In the genomic region with DNA sequence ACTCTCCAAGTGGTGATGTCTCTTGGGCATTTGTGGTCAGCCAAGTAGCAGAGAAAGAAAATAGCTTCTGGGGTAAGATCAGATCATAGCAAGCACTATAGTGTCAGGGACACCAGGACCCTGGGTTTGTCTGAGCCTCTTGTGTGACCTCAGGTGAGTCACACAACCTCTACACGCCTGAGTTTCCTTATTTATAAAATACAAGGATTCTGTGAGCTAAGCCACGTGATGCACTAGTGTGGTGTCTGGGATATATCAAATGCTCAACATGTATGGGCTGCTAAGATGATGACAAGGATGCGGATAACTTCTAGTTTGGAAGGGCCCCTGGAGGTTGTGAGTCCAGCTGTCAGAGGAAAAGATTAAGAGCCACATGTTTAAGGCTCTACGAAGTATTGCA, we compare ENCODE assay signal across 13 cellular contexts. TPM values are rescaled to one million over a fixed set of nuclear protein-coding genes. Genes with fewer than 3 reads are reported as not detected.
A peak's percentile ranks its signal among the peaks of the same experiment; 100 is the strongest.
DNase-seq lines count a peak whose midpoint lies in the region; ATAC-seq, FAIRE-seq and TF ChIP-seq lines count a peak whose summit lies in the region.
"Had no signal": no experiment of that assay in that cellular context is flagged by ENCODE, and none has a peak within 500 bp of the region (broad histone marks: within the 10 kb centered on the region; RNA-seq: fewer than 3 reads in every experiment).

No MANE protein-coding gene starts in this region.

- H3K27ac ChIP-seq in SK-N-SH (ENCODE audit: low read depth in 2 of 2, low read length in 1 of 2): peak overlapping the region; percentile 70 to 88
- H3K27ac ChIP-seq in psoas muscle: peak overlapping the region; percentile 67

- no peaks in the 10 kb centered on the region for H4K20me1 ChIP-seq in SK-N-SH (ENCODE audit: insufficient read depth)

- H3K27me3 ChIP-seq in BE2C: no peaks in the 10 kb centered on the region
- no peaks in the 10 kb centered on the region for H3K27me3 ChIP-seq in SK-N-SH (ENCODE audit: insufficient read depth)
- H3K27me3 ChIP-seq in psoas muscle (ENCODE audit: insufficient read depth in 3 of 3, low read length in 2 of 3): no peaks in the 10 kb centered on the region

- H3K9ac ChIP-seq in SK-N-SH: peak overlapping the region; percentile 32; the same call in 1 of the 2 replicates

- TF ChIP-seq EP300 in SK-N-SH (IDR thresholded peaks at IDR 0.05; ENCODE audit: borderline replicate concordance in 1 of 2, low read depth in 1 of 2, low read length in 1 of 2): peak in 1 of 2 experiments; percentile 42; a peak in 1 of 4 replicates

- DNase-seq in BE2C (peak; percentile 15), SK-N-SH (no peak), fibroblast of the conjunctiva (ENCODE audit: low read depth) (peak; percentile 24), psoas muscle (no peak), HTR-8/SVneo (ENCODE audit: insufficient read length, low spot score) (no peak), COR-L47 (lab: John Stamatoyannopoulos, UW) (no peak), GM12891 (ENCODE audit: insufficient read length, low spot score) (no peak), H54 (ENCODE audit: insufficient read length, low spot score) (no peak)
- DNase-seq: CD8-positive, alpha-beta T cell; NCI-H2171; stimulated activated CD4-positive, alpha-beta T cell treated with anti-CD3 and anti-CD28 coated beads, Interleukin-12 subunit alpha, Interleukin-12 subunit beta, amount 100 ng/mL, for 4 hours; stimulated activated naive CD8-positive, alpha-beta T cell treated with anti-CD3 and anti-CD28 coated beads, Interleukin-15, amount 100 ng/mL, for 72 hours had no signal

- peak in 3 of 4 donors; percentile 7 to 20 (median 10) for ATAC-seq in psoas muscle
- ATAC-seq: CD8-positive, alpha-beta T cell; stimulated activated naive CD8-positive, alpha-beta T cell treated with anti-CD3 and anti-CD28 coated beads, Interleukin-15, amount 100 ng/mL, for 72 hours had no signal

- no peak for TF ChIP-seq POLR2A in GM12891 (IDR thresholded peaks at IDR 0.05; ENCODE audit: low read depth, low read length)
- no peak for TF ChIP-seq POLR2A in H54 (IDR thresholded peaks at IDR 0.05; ENCODE audit: low read depth, low read length)

- H3K36me3 ChIP-seq in BE2C: no peaks in the 10 kb centered on the region
- no peaks in the 10 kb centered on the region for H3K36me3 ChIP-seq in SK-N-SH (replicated peaks in 1 of 2; ENCODE audit: control insufficient read depth in 1 of 2, insufficient read depth in 2 of 2, low read length in 1 of 2)
- peaks cover 0 to 44% of the 10 kb centered on the region in 2 donors for H3K36me3 ChIP-seq in psoas muscle (ENCODE audit: insufficient read depth in 1 of 2, low read depth in 1 of 2)

- peaks cover 11% of the 10 kb centered on the region for H3K4me1 ChIP-seq in BE2C
- peaks cover 6 to 20% of the 10 kb centered on the region in 2 experiments; a peak in 3 of 4 replicates for H3K4me1 ChIP-seq in SK-N-SH (ENCODE audit: control insufficient read depth in 1 of 2, insufficient read depth in 2 of 2, low read depth in 1 of 2, low read length in 1 of 2)
- peaks cover 26% of the 10 kb centered on the region for H3K4me1 ChIP-seq in psoas muscle

- POLR2A ChIA-PET in SK-N-SH (lab: Yijun Ruan, JAX): no interaction called here

- no peaks in the 10 kb centered on the region for H3K79me2 ChIP-seq in SK-N-SH (ENCODE audit: insufficient read depth)

- no peak for TF ChIP-seq RAD21 in SK-N-SH (IDR thresholded peaks at IDR 0.05; ENCODE audit: low read length)

- no peak for FAIRE-seq in HTR-8/SVneo (lab: Jason Lieb, UNC)
- no peak for FAIRE-seq in GM12891 (lab: Jason Lieb, UNC)
- FAIRE-seq in H54 (lab: Jason Lieb, UNC): no peak
- FAIRE-seq: colon had no signal

- H3K9me3 ChIP-seq in BE2C (no peaks in the 10 kb centered on the region), SK-N-SH (no peaks in the 10 kb centered on the region), psoas muscle (no peaks in the 10 kb centered on the region)

- 31% methylated on average over 4 of the region's 4 CpGs for WGBS in SK-N-SH (ENCODE audit: low lambda C conversion rate)
- WGBS in psoas muscle, 3 donors: 73 to 81% (median 76%) methylated on average over 4 of the region's 4 CpGs

- peak overlapping the region; percentile 25; the same call in 1 of the 2 replicates for H2AFZ ChIP-seq in SK-N-SH (ENCODE audit: low read depth)

- no peak for TF ChIP-seq CTCF in BE2C (IDR thresholded peaks at IDR 0.05; ENCODE audit: low read depth, low read length)
- no peak for TF ChIP-seq CTCF in SK-N-SH (IDR thresholded peaks at IDR 0.05)
- no peak for TF ChIP-seq CTCF in psoas muscle (IDR thresholded peaks at IDR 0.05)

- intact Hi-C loops in psoas muscle (cut with DNase I): no loop called here

- H3F3A ChIP-seq in SK-N-SH (replicated peaks; ENCODE audit: insufficient read depth): peaks cover 31% of the 10 kb centered on the region

- no peaks in the 10 kb centered on the region for H3K9me2 ChIP-seq in SK-N-SH

- CTCF ChIA-PET in SK-N-SH (lab: Yijun Ruan, JAX): interaction anchor here (1.2 to 3.0 kb wide), 2 partner anchors 10 to 23 kb away, joined by 4 to 31 read pairs; no protein-coding TSS in a partner anchor

- H3K4me3 ChIP-seq in BE2C (ENCODE audit: low read depth, low read length) (no peak overlapping the region), SK-N-SH (ENCODE audit: low read depth in 2 of 2, low read length in 1 of 2) (no peak overlapping the region), psoas muscle (no peak overlapping the region)

- peak overlapping the region; percentile 66 for H3K4me2 ChIP-seq in SK-N-SH

TF ChIP-seq in SK-N-SH, 30 proteins besides CTCF, POLR2A, EP300 and RAD21 (continues in another document):
- TF ChIP-seq SMC3 (IDR thresholded peaks at IDR 0.05; ENCODE audit: low read depth, low read length) (no peak), FOSL2 (IDR thresholded peaks at IDR 0.05; ENCODE audit: borderline replicate concordance, low read depth) (peak; percentile 64), CHD2 (IDR thresholded peaks at IDR 0.05; ENCODE audit: low read length, partially characterized antibody) (no peak), TEAD4 (IDR thresholded peaks at IDR 0.05; ENCODE audit: borderline replicate concordance, insufficient read depth) (peak; percentile 36; the same call in 1 of the 2 replicates)
- TF ChIP-seq, protein P1, sequence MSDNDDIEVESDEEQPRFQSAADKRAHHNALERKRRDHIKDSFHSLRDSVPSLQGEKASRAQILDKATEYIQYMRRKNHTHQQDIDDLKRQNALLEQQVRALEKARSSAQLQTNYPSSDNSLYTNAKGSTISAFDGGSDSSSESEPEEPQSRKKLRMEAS (IDR thresholded peaks at IDR 0.05; ENCODE audit: low read depth): peak; percentile 69
- TF ChIP-seq, protein P2, sequence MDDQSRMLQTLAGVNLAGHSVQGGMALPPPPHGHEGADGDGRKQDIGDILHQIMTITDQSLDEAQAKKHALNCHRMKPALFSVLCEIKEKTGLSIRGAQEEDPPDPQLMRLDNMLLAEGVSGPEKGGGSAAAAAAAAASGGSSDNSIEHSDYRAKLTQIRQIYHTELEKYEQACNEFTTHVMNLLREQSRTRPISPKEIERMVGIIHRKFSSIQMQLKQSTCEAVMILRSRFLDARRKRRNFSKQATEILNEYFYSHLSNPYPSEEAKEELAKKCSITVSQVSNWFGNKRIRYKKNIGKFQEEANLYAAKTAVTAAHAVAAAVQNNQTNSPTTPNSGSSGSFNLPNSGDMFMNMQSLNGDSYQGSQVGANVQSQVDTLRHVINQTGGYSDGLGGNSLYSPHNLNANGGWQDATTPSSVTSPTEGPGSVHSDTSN (IDR thresholded peaks at IDR 0.05): peak; percentile 90

TF ChIP-seq in GM12891, 5 proteins besides CTCF, POLR2A, EP300 and RAD21:
- TF ChIP-seq POLR2AphosphoS5 (IDR thresholded peaks at IDR 0.05; ENCODE audit: low read depth, low read length): no peak
- TF ChIP-seq PAX5 (IDR thresholded peaks at IDR 0.05; ENCODE audit: insufficient read depth, low read length, severe bottlenecking): no peak
- TF ChIP-seq POU2F2 (IDR thresholded peaks at IDR 0.05; ENCODE audit: low read depth, low read length): no peak
- TF ChIP-seq SPI1 (IDR thresholded peaks at IDR 0.05; ENCODE audit: low read depth, low read length): no peak
- no peak for TF ChIP-seq TAF1 (IDR thresholded peaks at IDR 0.05; ENCODE audit: low read depth, low read length)

RNA-seq across cellular contexts. Expression of a gene that starts 24.5 kb away (rescaled TPM):
- polyA plus RNA-seq in BE2C (2012; ENCODE audit: insufficient read depth, insufficient read length, low read depth): 3.2 TPM
- polyA plus RNA-seq in SK-N-SH (2012; rRNA removed): 5.0 and 6.4 TPM in 2 replicates
- polyA plus RNA-seq in SK-N-SH (2012; cell fraction: cytosol; rRNA removed): 6.5 and 7.1 TPM in 2 replicates
- 5.1 and 9.1 TPM in 2 replicates for polyA plus RNA-seq in SK-N-SH (2012; cell fraction: nucleus; rRNA removed)
- 10 to 100 TPM in 1 of 4 donors, 1 to 10 TPM in 3; 6.8 to 11.5 (median 8.6) TPM for total RNA-seq in psoas muscle
- polyA plus RNA-seq in psoas muscle: 1 to 10 TPM; 2.2 to 7.2 (median 3.1) TPM
- 1.4 TPM for polyA plus RNA-seq in GM12891 (2012; ENCODE audit: low read depth, missing spikeins)

RNA-seq across cellular contexts. Expression of a gene that starts 30.4 kb away (rescaled TPM):
- 0.40 TPM for polyA plus RNA-seq in BE2C (2012; ENCODE audit: insufficient read depth, insufficient read length, low read depth)
- 1.1 and 1.2 TPM in 2 replicates for polyA plus RNA-seq in SK-N-SH (2012; rRNA removed)
- 0.68 and 0.90 TPM in 2 replicates for polyA plus RNA-seq in SK-N-SH (2012; cell fraction: cytosol; rRNA removed)
- 3.9 and 4.7 TPM in 2 replicates for polyA plus RNA-seq in SK-N-SH (2012; cell fraction: nucleus; rRNA removed)
- total RNA-seq in psoas muscle: 100 to 1,000 TPM; 140 to 200 (median 170) TPM
- 100 to 1,000 TPM in 2 of 3 donors, 10 to 100 TPM in 1; 70.2 to 301 (median 195) TPM for polyA plus RNA-seq in psoas muscle
- 0.09 TPM for polyA plus RNA-seq in GM12891 (2012; ENCODE audit: low read depth, missing spikeins)

RNA-seq across cellular contexts. Expression of a gene that starts 50.1 kb away (rescaled TPM):
- polyA plus RNA-seq in BE2C (2012; ENCODE audit: insufficient read depth, insufficient read length, low read depth): 74.5 TPM
- polyA plus RNA-seq in SK-N-SH (2012; rRNA removed) (111 and 141 TPM in 2 replicates), psoas muscle (100 to 1,000 TPM in 1 of 3 donors, 10 to 100 TPM in 2; 46.3 to 107 (median 94.0) TPM)
- polyA plus RNA-seq in SK-N-SH (2012; cell fraction: cytosol; rRNA removed): 158 and 178 TPM in 2 replicates
- 46.4 and 78.9 TPM in 2 replicates for polyA plus RNA-seq in SK-N-SH (2012; cell fraction: nucleus; rRNA removed)
- 10 to 100 TPM; 39.8 to 81.0 (median 71.4) TPM for total RNA-seq in psoas muscle
- 93.5 TPM for polyA plus RNA-seq in GM12891 (2012; ENCODE audit: low read depth, missing spikeins)

Comparison
In these comparisons a context has a peak if more than half of its experiments do, and no peak if none do; other contexts are left out.
1. DNase-seq: peak in BE2C (single experiment) and fibroblast of the conjunctiva (single experiment); none in SK-N-SH (single experiment), psoas muscle (0 of 2), HTR-8/SVneo (single experiment), COR-L47 (single experiment), GM12891 (single experiment) and H54 (single experiment).
2. RNA of a gene that starts 30.4 kb away (polyA plus RNA-seq): 70.2 to 301 TPM in psoas muscle; 0.68 to 4.7 TPM in SK-N-SH; every median in the first group is over 10 times any median in the second.